In the genomic region with DNA sequence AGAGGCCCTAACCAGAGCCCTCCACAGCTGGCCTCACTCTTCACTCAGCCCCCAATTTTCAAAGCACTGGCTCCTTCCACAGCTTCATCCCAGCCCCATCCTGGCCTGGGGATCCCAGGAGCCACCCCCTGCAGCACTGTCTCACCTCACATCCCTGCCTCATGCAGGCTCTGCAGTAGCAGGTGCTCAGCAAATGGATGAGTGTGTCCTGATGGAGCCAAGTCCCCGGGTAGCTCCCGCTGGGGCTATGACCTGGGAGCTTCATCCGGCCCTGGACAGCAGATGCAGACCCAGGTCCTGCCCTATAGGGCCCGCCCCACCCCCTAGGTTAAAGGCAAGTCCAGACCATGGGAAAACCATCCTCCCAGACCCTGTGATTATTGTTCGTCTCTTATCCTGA, we compare ENCODE assay signal across 12 cellular contexts.
DNase-seq lines count a peak whose midpoint lies in the region; ATAC-seq and TF ChIP-seq lines count a peak whose summit lies in the region.
"Had no signal": no experiment of that assay in that cellular context is flagged by ENCODE, and none has a peak within 500 bp of the region (broad histone marks: within the 10 kb centered on the region; RNA-seq: fewer than 3 reads in every experiment).

No MANE protein-coding gene starts in this region.

- TF ChIP-seq POLR2A in esophagus muscularis mucosa (IDR thresholded peaks at IDR 0.05; ENCODE audit: low read depth) = no peak

- H4K20me1 ChIP-seq in BLaER1 treated with 17β-estradiol and CSF1 and Interleukin-3, amounts not matched to agents 10 nM and 100 nM = no peaks in the 10 kb centered on the region
- no peaks in the 10 kb centered on the region for H4K20me1 ChIP-seq in neural progenitor cell (ENCODE audit: low read depth)

- H3K36me3 Mint-ChIP-seq in neural progenitor cell = no peaks in the 10 kb centered on the region
- H3K36me3 Mint-ChIP-seq: CD8-positive, alpha-beta memory T cell had no signal

- H3K4me1 ChIP-seq in BLaER1 treated with 17β-estradiol and CSF1 and Interleukin-3, amounts not matched to agents 10 nM and 100 nM = peaks cover 16 to 34% (median 32%) of the 10 kb centered on the region in 10 experiments
- H3K4me1 ChIP-seq in esophagus muscularis mucosa = no peaks in the 10 kb centered on the region
- no peaks in the 10 kb centered on the region for H3K4me1 ChIP-seq in neural progenitor cell
- no peaks in the 10 kb centered on the region for H3K4me1 ChIP-seq in upper lobe of right lung
- H3K4me1 ChIP-seq in ascending aorta = no peaks in the 10 kb centered on the region
- H3K4me1 ChIP-seq: BE2C, Caco-2, HAP-1 had no signal

- H3K4me1 Mint-ChIP-seq in neural progenitor cell = peaks cover 5% of the 10 kb centered on the region

- DNase-seq in esophagus muscularis mucosa (ENCODE audit: extremely low spot score) = peak; percentile 60
- DNase-seq in neural progenitor cell (ENCODE audit: low spot score) = no peak
- peak; percentile 44 for DNase-seq in upper lobe of right lung
- DNase-seq in ascending aorta (ENCODE audit: low spot score in 2 of 2) = no peak
- no peak for DNase-seq in foreskin melanocyte
- DNase-seq: BE2C; Caco-2; CD8-positive, alpha-beta memory T cell; GDM1 had no signal

- H3K9me3 ChIP-seq in BLaER1 treated with 17β-estradiol and CSF1 and Interleukin-3, amounts not matched to agents 10 nM and 100 nM (replicated peaks in 1 of 11) = no peaks in the 10 kb centered on the region; a peak in 1 of 22 replicates
- H3K9me3 ChIP-seq in esophagus muscularis mucosa (no peaks in the 10 kb centered on the region), neural progenitor cell (ENCODE audit: low read depth) (no peaks in the 10 kb centered on the region), upper lobe of right lung (no peaks in the 10 kb centered on the region), ascending aorta (no peaks in the 10 kb centered on the region)
- H3K9me3 ChIP-seq: BE2C, Caco-2, HAP-1 had no signal

- 0 out of 20 replicates have a peak overlapping the region, but pooled peaks of 3 of the 10 experiments have one; percentile 5 to 27 (median 10) for H3K4me3 ChIP-seq in BLaER1 treated with 17β-estradiol and CSF1 and Interleukin-3, amounts not matched to agents 10 nM and 100 nM
- H3K4me3 ChIP-seq in esophagus muscularis mucosa (no peak overlapping the region), neural progenitor cell (no peak overlapping the region), upper lobe of right lung (no peak overlapping the region), ascending aorta (no peak overlapping the region)
- H3K4me3 ChIP-seq: HAP-1 had no signal

- no peaks in the 10 kb centered on the region for H3K36me3 ChIP-seq in BLaER1 treated with 17β-estradiol and CSF1 and Interleukin-3, amounts not matched to agents 10 nM and 100 nM
- H3K36me3 ChIP-seq in esophagus muscularis mucosa (no peaks in the 10 kb centered on the region), neural progenitor cell (no peaks in the 10 kb centered on the region), upper lobe of right lung (no peaks in the 10 kb centered on the region), ascending aorta (no peaks in the 10 kb centered on the region)
- H3K36me3 ChIP-seq: BE2C, HAP-1 had no signal

- no peak for TF ChIP-seq EP300 in esophagus muscularis mucosa (IDR thresholded peaks at IDR 0.05)

- no peaks in the 10 kb centered on the region for H3K27me3 ChIP-seq in BLaER1 treated with 17β-estradiol and CSF1 and Interleukin-3, amounts not matched to agents 10 nM and 100 nM
- H3K27me3 ChIP-seq in esophagus muscularis mucosa (peaks cover 0 to 36% (median 0%) of the 10 kb centered on the region in 4 donors), neural progenitor cell (no peaks in the 10 kb centered on the region), upper lobe of right lung (no peaks in the 10 kb centered on the region), ascending aorta (no peaks in the 10 kb centered on the region)
- H3K27me3 ChIP-seq: BE2C had no signal

- no peak overlapping the region for H2AFZ ChIP-seq in neural progenitor cell (replicated peaks)

- H3F3A ChIP-seq in neural progenitor cell (ENCODE audit: low read depth) = no peaks in the 10 kb centered on the region

- no peaks in the 10 kb centered on the region for H3K9me3 Mint-ChIP-seq in neural progenitor cell

- peak overlapping the region; percentile 68 to 89 (median 85) for H3K4me2 ChIP-seq in BLaER1 treated with 17β-estradiol and CSF1 and Interleukin-3, amounts not matched to agents 10 nM and 100 nM
- H3K4me2 ChIP-seq in neural progenitor cell = no peak overlapping the region

- intact Hi-C loops in esophagus muscularis mucosa (cut with DNase I) = no loop called here
- intact Hi-C loops in upper lobe of right lung (cut with DNase I) = no loop called here
- intact Hi-C loops in ascending aorta (cut with DNase I) = no loop called here

- H3K27me3 Mint-ChIP-seq in neural progenitor cell (ENCODE audit: insufficient read depth, low read depth) = no peaks in the 10 kb centered on the region

- no peak overlapping the region for H3K4me3 Mint-ChIP-seq in neural progenitor cell

- no peak for TF ChIP-seq CTCF in esophagus muscularis mucosa (IDR thresholded peaks at IDR 0.05)
- no peak for TF ChIP-seq CTCF in neural progenitor cell (IDR thresholded peaks at IDR 0.05)
- TF ChIP-seq CTCF in upper lobe of right lung (IDR thresholded peaks at IDR 0.05) = no peak
- no peak for TF ChIP-seq CTCF in ascending aorta (IDR thresholded peaks at IDR 0.05)

- H3K9ac ChIP-seq in BLaER1 treated with 17β-estradiol and CSF1 and Interleukin-3, amounts not matched to agents 10 nM and 100 nM = peak overlapping the region in 8 of 11 experiments; percentile 45 to 73 (median 60); a peak in 15 of 22 replicates
- no peak overlapping the region for H3K9ac ChIP-seq in neural progenitor cell

- H3K27ac Mint-ChIP-seq in neural progenitor cell = peak overlapping the region; percentile 60

- H3K79me2 ChIP-seq in neural progenitor cell (ENCODE audit: low read depth) = no peaks in the 10 kb centered on the region

- peak overlapping the region in 9 of 11 experiments; percentile 54 to 87 (median 79); a peak in 18 of 22 replicates for H3K27ac ChIP-seq in BLaER1 treated with 17β-estradiol and CSF1 and Interleukin-3, amounts not matched to agents 10 nM and 100 nM
- H3K27ac ChIP-seq in esophagus muscularis mucosa (replicated peaks in 1 of 4) = no peak overlapping the region
- no peak overlapping the region for H3K27ac ChIP-seq in neural progenitor cell
- H3K27ac ChIP-seq in upper lobe of right lung = no peak overlapping the region
- no peak overlapping the region for H3K27ac ChIP-seq in ascending aorta

- ATAC-seq in upper lobe of right lung (no peak), HG03520 (IDR thresholded peaks at IDR 0.05; ENCODE audit: unreplicated experiment) (no peak)

- 88% methylated on average over 5 of the region's 5 CpGs for WGBS in esophagus muscularis mucosa

Comparison
In these comparisons a context has a peak if more than half of its experiments do, and no peak if none do; other contexts are left out.
1. H3K27ac ChIP-seq: peak in BLaER1 treated with 17β-estradiol and CSF1 and Interleukin-3, amounts not matched to agents 10 nM and 100 nM (9 of 11); none in esophagus muscularis mucosa (0 of 4), neural progenitor cell (single experiment), upper lobe of right lung (single experiment) and ascending aorta (0 of 2).
2. DNase-seq: peak in esophagus muscularis mucosa (single experiment) and upper lobe of right lung (single experiment); none in neural progenitor cell (single experiment), ascending aorta (0 of 2) and foreskin melanocyte (single experiment).